Comparison of ENCODE assay signal across 11 cellular contexts in genomic region chr9:35686222-35687203, GRCh38. TPM values are rescaled to one million over a fixed set of nuclear protein-coding genes. Genes with fewer than 3 reads are reported as not detected.
DNase-seq lines count a peak whose midpoint lies in the region; ATAC-seq, FAIRE-seq and TF ChIP-seq lines count a peak whose summit lies in the region.
"Had no signal": no experiment of that assay in that cellular context is flagged by ENCODE, and none has a peak within 500 bp of the region (broad histone marks: within the 10 kb centered on the region; RNA-seq: fewer than 3 reads in every experiment).

No MANE protein-coding gene starts in this region.

- H3K27me3 ChIP-seq in adrenal gland = no peaks in the 10 kb centered on the region
- H3K27me3 ChIP-seq: tibial nerve had no signal

- no peak for TF ChIP-seq POLR2A in GM12891 (IDR thresholded peaks at IDR 0.05; ENCODE audit: low read depth, low read length)
- TF ChIP-seq POLR2A in adrenal gland (IDR thresholded peaks at IDR 0.05) = no peak

- FAIRE-seq in GM12891 (lab: Jason Lieb, UNC) = peak; percentile 76

- H3K4me1 ChIP-seq in adrenal gland (replicated peaks in 1 of 2) = peaks cover 24 to 36% of the 10 kb centered on the region in 2 donors

- intact Hi-C loops in adrenal gland (cut with DNase I) = no loop called here

- H3K36me3 ChIP-seq in adrenal gland (replicated peaks in 1 of 2) = peaks cover 0 to 34% of the 10 kb centered on the region in 2 donors

- peak overlapping the region in 3 of 5 donors; percentile 21 to 89 (median 31) for H3K27ac ChIP-seq in adrenal gland

- DNase-seq in GM12891 (ENCODE audit: insufficient read length, low spot score) (no peak), adrenal gland (peak in 1 of 7 donors; percentile 52), foreskin fibroblast (peak in 1 of 2 donors; percentile 44), skeletal muscle cell (ENCODE audit: low read depth) (peak; percentile 73), NCI-H2196 (lab: John Stamatoyannopoulos, UW; ENCODE audit: unreplicated experiment) (no peak), NCI-H510A treated with DMSO at 0.1 percent for 48 hours (lab: John Stamatoyannopoulos, UW) (no peak)
- no peak for DNase-seq in activated CD4-positive, alpha-beta T cell treated with anti-CD3 and anti-CD28 coated beads, Interleukin-2, amount 50 U/mL, for 48 hours
- DNase-seq: DMS153; effector memory CD8-positive, alpha-beta T cell had no signal

- H3K4me3 ChIP-seq in adrenal gland (no peak overlapping the region), foreskin fibroblast (ENCODE audit: low read depth in 1 of 2, low read length in 2 of 2) (peak overlapping the region; percentile 81 to 99), skeletal muscle cell (ENCODE audit: low read depth, low read length) (peak overlapping the region; percentile 99)

- TF ChIP-seq CTCF in adrenal gland (IDR thresholded peaks at IDR 0.05) = no peak
- TF ChIP-seq CTCF in foreskin fibroblast (IDR thresholded peaks at IDR 0.05; ENCODE audit: low read depth, low read length) = no peak

- 59 to 71% (median 64%) methylated on average over 11 of the region's 11 CpGs for WGBS in adrenal gland, 4 donors

- no peaks in the 10 kb centered on the region for H3K9me3 ChIP-seq in adrenal gland (replicated peaks in 1 of 3)
- H3K9me3 ChIP-seq: tibial nerve had no signal

- ATAC-seq in HG03139 (IDR thresholded peaks at IDR 0.05; ENCODE audit: unreplicated experiment) = no peak
- ATAC-seq: effector memory CD8-positive, alpha-beta T cell had no signal

TF ChIP-seq in GM12891, 5 proteins besides CTCF, POLR2A, EP300 and RAD21:
- no peak for TF ChIP-seq PAX5 (IDR thresholded peaks at IDR 0.05; ENCODE audit: insufficient read depth, low read length, severe bottlenecking)

RNA-seq across cellular contexts. Expression of gene TPM2, which starts 3.2 kb away (rescaled TPM):
- 142 TPM for polyA plus RNA-seq in GM12891 (2012; ENCODE audit: low read depth, missing spikeins)
- 100 to 1,000 TPM; 188 to 654 (median 359) TPM for total RNA-seq in adrenal gland
- 1,000 to 10,000 TPM in 2 of 3 donors, 100 to 1,000 TPM in 1; 462 to 1,472 (median 1,350) TPM for polyA plus RNA-seq in adrenal gland

RNA-seq across cellular contexts. Expression of gene CA9, which starts 12.8 kb away (rescaled TPM):
- 0.27 TPM for polyA plus RNA-seq in GM12891 (2012; ENCODE audit: low read depth, missing spikeins)
- 10 to 100 TPM in 1 of 8 donors, 1 to 10 TPM in 4, under 1 TPM in 3; 0.28 to 13.7 (median 1.6) TPM for total RNA-seq in adrenal gland
- 1 to 10 TPM in 2 of 3 donors, under 1 TPM in 1; 0.31 to 1.4 (median 1.3) TPM for polyA plus RNA-seq in adrenal gland

RNA-seq across cellular contexts. Expression of gene ARHGEF39, which starts 21.5 kb away (rescaled TPM):
- polyA plus RNA-seq in GM12891 (2012; ENCODE audit: low read depth, missing spikeins) = 7.9 TPM
- total RNA-seq in adrenal gland = 10 to 100 TPM in 1 of 8 donors, 1 to 10 TPM in 2, under 1 TPM in 5; 0.42 to 18.4 (median 0.95) TPM
- 1 to 10 TPM; 1.2 to 4.0 (median 1.5) TPM for polyA plus RNA-seq in adrenal gland

RNA-seq across cellular contexts. Expression of gene CCDC107, which starts 28.4 kb away (rescaled TPM):
- 14.3 TPM for polyA plus RNA-seq in GM12891 (2012; ENCODE audit: low read depth, missing spikeins)
- total RNA-seq in adrenal gland = 10 to 100 TPM; 27.9 to 55.0 (median 39.8) TPM
- polyA plus RNA-seq in adrenal gland = 100 to 1,000 TPM in 2 of 3 donors, 10 to 100 TPM in 1; 53.6 to 198 (median 169) TPM

RNA-seq across cellular contexts. Expression of gene RMRP, which starts 28.7 kb away (rescaled TPM):
- polyA plus RNA-seq in GM12891 (2012; ENCODE audit: low read depth, missing spikeins) = 9.2 TPM
- total RNA-seq in adrenal gland = over 10,000 TPM in 4 of 8 donors, 1,000 to 10,000 TPM in 3, 100 to 1,000 TPM in 1; 885 to 23,366 (median 13,049) TPM
- 1,000 to 10,000 TPM in 2 of 3 donors, not detected in 1; 1,807 to 2,186 TPM for polyA plus RNA-seq in adrenal gland

Comparison
In these comparisons a context has a peak if more than half of its experiments do, and no peak if none do; other contexts are left out.
1. H3K4me3 ChIP-seq: peak in foreskin fibroblast (2 of 2) and skeletal muscle cell (single experiment); none in adrenal gland (0 of 4).